In genomic region chr5:59655693-59656309, GRCh38 we compare ENCODE assay signal across 16 cellular contexts.
"Had no signal": no experiment of that assay in that cellular context is flagged by ENCODE, and none has a peak within 500 bp of the region (broad histone marks: within the 10 kb centered on the region; RNA-seq: fewer than 3 reads in every experiment).

No MANE protein-coding gene starts in this region.

- H3K27ac ChIP-seq: ascending aorta, breast epithelium, pancreas, suprapubic skin had no signal

- H3K36me3 ChIP-seq: ascending aorta, breast epithelium, pancreas, suprapubic skin had no signal

- FAIRE-seq: endothelial cell of umbilical vein, pancreas, TTC549 had no signal

- H3K27me3 ChIP-seq: ascending aorta, breast epithelium, pancreas, suprapubic skin had no signal

- H3K4me1 ChIP-seq: breast epithelium, pancreas, suprapubic skin had no signal

- ATAC-seq: activated naive CD8-positive, alpha-beta T cell treated with anti-CD3 and anti-CD28 coated beads, Interleukin-2, amount 50 U/mL, for 24 hours; pancreas had no signal

- DNase-seq: activated CD4-positive, alpha-beta T cell treated with anti-CD3 and anti-CD28 coated beads, Interleukin-2, amount 50 U/mL, for 1 hour; activated naive CD4-positive, alpha-beta T cell treated with anti-CD3 and anti-CD28 coated beads for 36 hours; activated naive CD8-positive, alpha-beta T cell treated with anti-CD3 and anti-CD28 coated beads, Interleukin-2, amount 50 U/mL, for 24 hours; activated T-cell treated with anti-CD3 and anti-CD28 coated beads for 4 hours; cerebellar nuclear complex; effector CD8-positive, alpha-beta T cell; foreskin fibroblast; kidney glomerular epithelial cell; pancreas; stimulated activated CD4-positive, alpha-beta T cell treated with anti-CD3 and anti-CD28 coated beads, Interleukin-2, amount 100 ng/mL, for 48 hours; stimulated activated naive CD4-positive, alpha-beta T cell treated with Interleukin-2 at 50 U/mL for 16 hours had no signal

- H3K9me3 ChIP-seq: ascending aorta, breast epithelium, pancreas, suprapubic skin had no signal

- H3K4me3 ChIP-seq: ascending aorta, breast epithelium, pancreas, suprapubic skin had no signal
